In the genomic region with DNA sequence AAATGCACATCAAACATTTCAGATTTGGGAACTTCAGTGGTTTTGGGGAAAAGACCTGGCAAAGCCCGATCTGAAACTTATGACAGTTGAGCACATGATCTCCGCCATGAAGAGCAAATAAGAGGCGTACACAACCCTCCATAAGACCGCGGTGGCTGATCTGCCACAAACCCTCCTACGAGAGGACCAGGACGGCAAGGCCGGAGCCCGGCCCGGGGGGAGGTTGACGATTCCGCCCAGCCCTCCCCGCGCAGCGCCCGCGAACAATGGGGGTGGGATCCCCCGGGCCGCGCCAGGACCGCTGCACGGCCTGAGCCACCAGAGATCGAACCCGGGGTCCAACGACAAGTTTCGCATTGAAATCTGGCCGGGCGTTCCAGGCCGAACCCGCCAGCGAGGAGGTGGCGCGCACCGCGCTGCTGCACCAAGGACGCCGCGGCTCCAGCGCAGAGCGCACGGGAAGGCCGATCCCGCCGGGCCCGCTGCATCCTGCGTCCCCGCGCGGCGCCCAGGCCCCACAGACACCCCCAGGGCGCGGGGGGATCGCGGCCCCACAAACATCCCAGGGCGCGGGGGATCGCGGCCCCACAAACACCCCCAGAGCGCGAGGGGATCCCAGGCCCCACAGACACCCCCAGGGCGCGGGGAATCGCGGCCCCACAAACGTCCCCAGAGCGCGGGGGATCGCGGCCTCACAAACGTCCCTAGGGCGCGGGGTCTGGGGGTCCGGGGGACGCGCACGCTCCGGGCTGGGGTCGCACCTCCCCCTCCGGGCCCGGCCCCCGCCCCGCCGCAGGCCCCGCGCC, we compare ENCODE assay signal across 8 cellular contexts. TPM values are rescaled to one million over a fixed set of nuclear protein-coding genes. Genes with fewer than 3 reads are reported as not detected.
DNase-seq lines count a peak whose midpoint lies in the region; ATAC-seq and TF ChIP-seq lines count a peak whose summit lies in the region.

No MANE protein-coding gene starts in this region.

- DNase-seq in activated T-cell treated with anti-CD3 and anti-CD28 coated beads, Interleukin-2, amount 50 U/mL, for 4 hours, result no peak
- no peak for DNase-seq in activated T-cell treated with anti-CD3 and anti-CD28 coated beads for 4 hours
- peak; percentile 14 for DNase-seq in brain microvascular endothelial cell
- DNase-seq in iPS-NIHi7 (ENCODE audit: extremely low spot score), result peak; percentile 62
- DNase-seq in stimulated activated effector memory CD8-positive, alpha-beta T cell treated with anti-CD3 and anti-CD28 coated beads, Interleukin-12 subunit alpha, Interleukin-12 subunit beta, amount 100 ng/mL, for 72 hours (ENCODE audit: low spot score in 2 of 2), result no peak
- DNase-seq in NCI-H226, result no peak
- DNase-seq in activated CD8-positive, alpha-beta memory T cell treated with anti-CD3 and anti-CD28 coated beads, Interleukin-2, amount 50 U/mL, for 4 hours, result no peak

- in situ Hi-C loops in brain microvascular endothelial cell (cut with HindIII; ENCODE audit: low pct_ligation_motif_present, low sequenced_read_pairs), result no loop called here

- peak overlapping the region; percentile 77 for H3K4me3 ChIP-seq in brain microvascular endothelial cell (ENCODE audit: low read depth, low read length)

- H3K36me3 Mint-ChIP-seq in activated T-cell treated with anti-CD3 and anti-CD28 coated beads, Interleukin-2, amount 50 U/mL, for 4 hours (ENCODE audit: insufficient read depth), result no peaks in the 10 kb centered on the region
- H3K36me3 Mint-ChIP-seq in stimulated activated effector memory CD8-positive, alpha-beta T cell treated with anti-CD3 and anti-CD28 coated beads, Interleukin-12 subunit alpha, Interleukin-12 subunit beta, amount 100 ng/mL, for 72 hours, result no peaks in the 10 kb centered on the region

- H3K27me3 ChIP-seq in brain microvascular endothelial cell (replicated peaks), result no peaks in the 10 kb centered on the region

- peak; percentile 17 to 20 for ATAC-seq in activated T-cell treated with anti-CD3 and anti-CD28 coated beads, Interleukin-2, amount 50 U/mL, for 4 hours
- no peak for ATAC-seq in stimulated activated effector memory CD8-positive, alpha-beta T cell treated with anti-CD3 and anti-CD28 coated beads, Interleukin-12 subunit alpha, Interleukin-12 subunit beta, amount 100 ng/mL, for 72 hours
- ATAC-seq in HG03521 (IDR thresholded peaks at IDR 0.05; ENCODE audit: unreplicated experiment), result no peak

- H3K27ac ChIP-seq in brain microvascular endothelial cell, result peak overlapping the region; percentile 25

- no peak for TF ChIP-seq CTCF in brain microvascular endothelial cell (IDR thresholded peaks at IDR 0.05; ENCODE audit: low read depth, low read length, missing control alignments)

- no peaks in the 10 kb centered on the region for H3K36me3 ChIP-seq in brain microvascular endothelial cell (replicated peaks)

- peaks cover 49% of the 10 kb centered on the region for H3K27me3 Mint-ChIP-seq in activated T-cell treated with anti-CD3 and anti-CD28 coated beads, Interleukin-2, amount 50 U/mL, for 4 hours (ENCODE audit: low read depth)

- no peaks in the 10 kb centered on the region for H3K9me3 Mint-ChIP-seq in activated T-cell treated with anti-CD3 and anti-CD28 coated beads, Interleukin-2, amount 50 U/mL, for 4 hours
- H3K9me3 Mint-ChIP-seq in stimulated activated effector memory CD8-positive, alpha-beta T cell treated with anti-CD3 and anti-CD28 coated beads, Interleukin-12 subunit alpha, Interleukin-12 subunit beta, amount 100 ng/mL, for 72 hours, result no peaks in the 10 kb centered on the region

- no peak overlapping the region for H3K27ac Mint-ChIP-seq in stimulated activated effector memory CD8-positive, alpha-beta T cell treated with anti-CD3 and anti-CD28 coated beads, Interleukin-12 subunit alpha, Interleukin-12 subunit beta, amount 100 ng/mL, for 72 hours

- H3K4me3 Mint-ChIP-seq in activated T-cell treated with anti-CD3 and anti-CD28 coated beads, Interleukin-2, amount 50 U/mL, for 4 hours, result no peak overlapping the region
- H3K4me3 Mint-ChIP-seq in stimulated activated effector memory CD8-positive, alpha-beta T cell treated with anti-CD3 and anti-CD28 coated beads, Interleukin-12 subunit alpha, Interleukin-12 subunit beta, amount 100 ng/mL, for 72 hours, result peak overlapping the region; percentile 24

- peaks cover 6% of the 10 kb centered on the region for H3K4me1 Mint-ChIP-seq in activated T-cell treated with anti-CD3 and anti-CD28 coated beads, Interleukin-2, amount 50 U/mL, for 4 hours (ENCODE audit: low read depth)
- H3K4me1 Mint-ChIP-seq in stimulated activated effector memory CD8-positive, alpha-beta T cell treated with anti-CD3 and anti-CD28 coated beads, Interleukin-12 subunit alpha, Interleukin-12 subunit beta, amount 100 ng/mL, for 72 hours, result no peaks in the 10 kb centered on the region

RNA-seq across cellular contexts. Expression of gene DIP2C, which starts 0.6 kb away (rescaled TPM):
- total RNA-seq in activated T-cell treated with anti-CD3 and anti-CD28 coated beads, Interleukin-2, amount 50 U/mL, for 4 hours, result under 1 TPM; 0.20 to 0.27 (median 0.26) TPM

Comparison
In these comparisons a context has a peak if more than half of its experiments do, and no peak if none do; other contexts are left out.
1. ATAC-seq: peak in activated T-cell treated with anti-CD3 and anti-CD28 coated beads, Interleukin-2, amount 50 U/mL, for 4 hours (2 of 2); none in stimulated activated effector memory CD8-positive, alpha-beta T cell treated with anti-CD3 and anti-CD28 coated beads, Interleukin-12 subunit alpha, Interleukin-12 subunit beta, amount 100 ng/mL, for 72 hours (single experiment) and HG03521 (single experiment).
2. DNase-seq: peak in brain microvascular endothelial cell (single experiment) and iPS-NIHi7 (single experiment); none in activated T-cell treated with anti-CD3 and anti-CD28 coated beads, Interleukin-2, amount 50 U/mL, for 4 hours (single experiment), activated T-cell treated with anti-CD3 and anti-CD28 coated beads for 4 hours (single experiment), stimulated activated effector memory CD8-positive, alpha-beta T cell treated with anti-CD3 and anti-CD28 coated beads, Interleukin-12 subunit alpha, Interleukin-12 subunit beta, amount 100 ng/mL, for 72 hours (0 of 2), NCI-H226 (single experiment) and activated CD8-positive, alpha-beta memory T cell treated with anti-CD3 and anti-CD28 coated beads, Interleukin-2, amount 50 U/mL, for 4 hours (single experiment).